In the genomic region with DNA sequence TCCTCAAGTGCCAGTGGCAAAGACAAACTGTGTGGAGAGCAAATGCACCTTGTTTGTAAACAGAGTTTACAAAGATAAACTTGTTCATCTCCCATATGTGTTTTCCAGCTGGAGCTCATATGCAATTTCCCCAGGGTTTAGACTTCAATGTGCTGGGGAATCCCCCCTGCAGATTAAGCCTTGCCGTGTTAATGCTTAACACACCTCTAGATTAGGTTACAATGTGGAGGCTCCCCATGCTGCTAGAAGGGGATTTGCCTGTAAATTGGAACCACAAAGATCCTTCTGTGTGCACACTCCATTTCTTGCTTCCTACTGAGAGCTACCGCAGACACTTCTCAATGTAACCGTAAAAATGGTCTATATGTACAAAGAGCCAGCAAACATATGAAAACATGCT, we compare ENCODE assay signal across 32 cellular contexts.
"Had no signal": no experiment of that assay in that cellular context is flagged by ENCODE, and none has a peak within 500 bp of the region (broad histone marks: within the 10 kb centered on the region; RNA-seq: fewer than 3 reads in every experiment).

No MANE protein-coding gene starts in this region.

- H3K27me3 ChIP-seq: brain microvascular endothelial cell, heart left ventricle had no signal

- H3K4me1 ChIP-seq: heart left ventricle had no signal

- DNase-seq: activated CD4-positive, alpha-beta memory T cell treated with anti-CD3 and anti-CD28 coated beads for 36 hours; activated CD4-positive, alpha-beta T cell treated with anti-CD3 and anti-CD28 coated beads for 1 hour; activated CD4-positive, alpha-beta T cell treated with anti-CD3 and anti-CD28 coated beads for 4 hours; activated CD4-positive, alpha-beta T cell treated with anti-CD3 and anti-CD28 coated beads, Interleukin-2, amount 50 U/mL, for 1 hour; activated CD8-positive, alpha-beta memory T cell treated with anti-CD3 and anti-CD28 coated beads, Interleukin-2, amount 10 ng/mL, durations not matched to agents 7 days and 5 days; activated CD8-positive, alpha-beta memory T cell treated with anti-CD3 and anti-CD28 coated beads, Interleukin-2, amount 50 U/mL, for 4 hours; activated CD8-positive, alpha-beta T cell treated with anti-CD3 and anti-CD28 coated beads, Interleukin-2, amount 10 ng/mL, durations not matched to agents 7 days and 5 days; activated gamma-delta T cell; activated naive CD4-positive, alpha-beta T cell; activated naive CD4-positive, alpha-beta T cell treated with anti-CD3 and anti-CD28 coated beads, Interleukin-2, amount 10 ng/mL, durations not matched to agents 7 days and 5 days; activated naive CD8-positive, alpha-beta T cell treated with anti-CD3 and anti-CD28 coated beads, Interleukin-2, amount 10 ng/mL, durations not matched to agents 7 days and 5 days; activated T-cell treated with anti-CD3 and anti-CD28 coated beads, Interleukin-2, amount 50 U/mL, for 1 hour; activated T-cell treated with anti-CD3 and anti-CD28 coated beads, Interleukin-2, amount 50 U/mL, for 48 hours; amniotic stem cell; anterior cingulate cortex; brain microvascular endothelial cell; cortex of kidney; dermis blood vessel endothelial cell; effector CD8-positive, alpha-beta T cell; foreskin fibroblast; glutamatergic neuron; heart left ventricle; T-helper 1 cell; T-helper 17 cell; T1000 had no signal

- H3K27ac ChIP-seq: brain microvascular endothelial cell, heart left ventricle had no signal

- FAIRE-seq: astrocyte, bronchial epithelial cell, colon, frontal cortex had no signal

- ATAC-seq: activated CD8-positive, alpha-beta memory T cell treated with anti-CD3 and anti-CD28 coated beads, Interleukin-2, amount 10 ng/mL, durations not matched to agents 7 days and 5 days; activated CD8-positive, alpha-beta T cell treated with anti-CD3 and anti-CD28 coated beads, Interleukin-2, amount 10 ng/mL, durations not matched to agents 7 days and 5 days; activated naive CD4-positive, alpha-beta T cell treated with anti-CD3 and anti-CD28 coated beads, Interleukin-2, amount 50 U/mL, for 72 hours; esophagus mucosa; heart left ventricle; T-helper 17 cell; WTC11 had no signal

- H3K4me3 ChIP-seq: heart left ventricle had no signal

- H3K36me3 ChIP-seq: brain microvascular endothelial cell, heart left ventricle had no signal
